In the genomic region with DNA sequence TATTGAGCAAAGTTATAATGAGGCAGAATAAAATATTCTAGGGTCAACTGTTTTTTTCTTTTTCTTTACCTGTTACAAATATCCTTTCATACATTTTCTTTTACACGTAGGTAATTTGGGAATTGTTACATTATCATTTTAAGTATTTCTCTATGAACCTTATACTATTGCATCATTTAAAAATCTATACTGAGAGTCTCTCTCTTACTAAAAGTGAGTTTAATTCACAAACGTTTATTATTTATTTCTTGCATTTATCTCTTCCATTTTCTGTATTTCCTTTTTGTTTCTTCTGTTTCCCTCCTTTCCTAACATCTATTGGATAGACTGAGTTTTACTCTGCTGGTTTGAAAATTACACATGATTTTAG, we compare ENCODE assay signal across 22 cellular contexts. TPM values are rescaled to one million over a fixed set of nuclear protein-coding genes. Genes with fewer than 3 reads are reported as not detected.
"Had no signal": no experiment of that assay in that cellular context is flagged by ENCODE, and none has a peak within 500 bp of the region (broad histone marks: within the 10 kb centered on the region; RNA-seq: fewer than 3 reads in every experiment).

No MANE protein-coding gene starts in this region.

- ATAC-seq: Panc1 had no signal

- H3K36me3 ChIP-seq: MG63 had no signal

- H3K9ac ChIP-seq: SK-N-SH had no signal

- H3K4me2 ChIP-seq: SK-N-SH had no signal

- H3K27ac ChIP-seq: RWPE1 had no signal

- H3K9me3 ChIP-seq: MG63, SK-N-SH had no signal

- H3K4me3 ChIP-seq: MG63 had no signal

- DNase-seq: Karpas-422, KG1, MG63, NCI-H1092, NCI-H1436, NCI-H187, NCI-H2029, NCI-H2081 treated with DMSO at 0.1 percent for 48 hours, NCI-H2171, NCI-H226, NCI-H446, NCI-H510A, NCI-H524 treated with DMSO at 0.1 percent for 48 hours, NCI-H69, NCI-H774, SHP77, SK-N-SH, SW 1271 had no signal

- H3K27me3 ChIP-seq: MG63 had no signal

RNA-seq across cellular contexts. Expression of a gene that starts 25.4 kb away (rescaled TPM):
- total RNA-seq: HT1080, SK-MEL-5 had no signal
- polyA plus RNA-seq: SK-N-SH had no signal

RNA-seq across cellular contexts. Expression of a gene that starts 52.8 kb away (rescaled TPM):
- total RNA-seq: HT1080, SK-MEL-5 had no signal
- polyA plus RNA-seq: SK-N-SH had no signal
